In the genomic region with DNA sequence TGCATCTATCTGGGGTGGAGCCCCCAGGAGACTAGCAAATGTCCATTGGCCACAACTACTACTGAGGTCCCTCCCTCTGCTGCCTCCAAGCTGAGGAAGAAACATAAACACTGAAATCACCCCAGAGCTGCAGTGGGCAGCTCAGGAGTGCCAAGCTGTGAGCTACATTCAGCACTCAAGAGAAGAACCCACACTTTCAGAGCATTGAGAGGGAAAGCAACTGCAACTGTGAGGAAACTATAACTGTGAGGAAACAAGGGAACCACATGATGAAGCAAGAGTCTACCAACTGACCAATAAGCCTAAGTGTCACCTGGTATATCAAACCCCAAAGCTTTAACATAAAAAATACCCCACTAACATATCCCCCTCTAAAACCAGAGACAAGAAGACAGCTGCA, we compare ENCODE assay signal across 21 cellular contexts.
"Had no signal": no experiment of that assay in that cellular context is flagged by ENCODE, and none has a peak within 500 bp of the region (broad histone marks: within the 10 kb centered on the region; RNA-seq: fewer than 3 reads in every experiment).

No MANE protein-coding gene starts in this region.

- H3K4me3 Mint-ChIP-seq: effector memory CD8-positive, alpha-beta T cell; naive thymus-derived CD8-positive, alpha-beta T cell; nephron progenitor cell; stimulated activated naive CD8-positive, alpha-beta T cell treated with anti-CD3 and anti-CD28 coated beads, Interleukin-15, amount 100 ng/mL, for 72 hours had no signal

- H3K36me3 ChIP-seq: esophagus squamous epithelium, lower lobe of right lung, pancreas, right lobe of liver, thyroid gland, vagina had no signal

- H3K27me3 Mint-ChIP-seq: effector memory CD8-positive, alpha-beta T cell; naive thymus-derived CD8-positive, alpha-beta T cell; stimulated activated naive CD8-positive, alpha-beta T cell treated with anti-CD3 and anti-CD28 coated beads, Interleukin-15, amount 100 ng/mL, for 72 hours had no signal

- DNase-seq: cortex of kidney; effector memory CD8-positive, alpha-beta T cell; erythroblast; esophagus squamous epithelium; foreskin melanocyte; hypothalamus; left ventricle myocardium superior; lower lobe of right lung; naive thymus-derived CD8-positive, alpha-beta T cell; nephron progenitor cell; pancreas; right lobe of liver; small intestine; stimulated activated CD4-positive, alpha-beta T cell treated with anti-CD3 and anti-CD28 coated beads, Interleukin-15, amount 100 ng/mL, for 24 hours; stimulated activated CD4-positive, alpha-beta T cell treated with anti-CD3 and anti-CD28 coated beads, Interleukin-4, amount 100 ng/mL, for 1 hour; stimulated activated CD8-positive, alpha-beta memory T cell treated with anti-CD3 and anti-CD28 coated beads, Interleukin-4, amount 100 ng/mL, for 48 hours; stimulated activated naive CD4-positive, alpha-beta T cell; stimulated activated naive CD8-positive, alpha-beta T cell treated with anti-CD3 and anti-CD28 coated beads, Interleukin-15, amount 100 ng/mL, for 72 hours; thyroid gland; trophoblast cell had no signal

- H3K9me3 ChIP-seq: pancreas, thyroid gland had no signal

- H3K27me3 ChIP-seq: esophagus squamous epithelium, pancreas, right lobe of liver, thyroid gland, vagina had no signal

- H3K27ac Mint-ChIP-seq: effector memory CD8-positive, alpha-beta T cell; naive thymus-derived CD8-positive, alpha-beta T cell; nephron progenitor cell; stimulated activated naive CD8-positive, alpha-beta T cell treated with anti-CD3 and anti-CD28 coated beads, Interleukin-15, amount 100 ng/mL, for 72 hours had no signal

- H3K4me1 Mint-ChIP-seq: naive thymus-derived CD8-positive, alpha-beta T cell; nephron progenitor cell; stimulated activated naive CD8-positive, alpha-beta T cell treated with anti-CD3 and anti-CD28 coated beads, Interleukin-15, amount 100 ng/mL, for 72 hours had no signal

- H3K27ac ChIP-seq: esophagus squamous epithelium, lower lobe of right lung, pancreas, right lobe of liver, thyroid gland, vagina had no signal

- H3K4me3 ChIP-seq: esophagus squamous epithelium, lower lobe of right lung, pancreas, right lobe of liver, thyroid gland, vagina had no signal

- H3K4me1 ChIP-seq: esophagus squamous epithelium, lower lobe of right lung, pancreas, right lobe of liver, thyroid gland, vagina had no signal
